In genomic region chr10:88875081-88875480, GRCh38 we compare ENCODE assay signal across 2 cellular contexts.
TF ChIP-seq lines count a peak whose summit lies in the region.

No MANE protein-coding gene starts in this region.

TF ChIP-seq in GM23338, 12 proteins besides CTCF, POLR2A, EP300 and RAD21:
- TF ChIP-seq EZH2phosphoT487 (IDR thresholded peaks at IDR 0.05; ENCODE audit: unreplicated experiment): no peak
- TF ChIP-seq REST (IDR thresholded peaks at IDR 0.05; ENCODE audit: unreplicated experiment): no peak
TF ChIP-seq in GM23338: peak in this region for 0.

TF ChIP-seq in HCT116, 20 proteins besides CTCF, POLR2A, EP300 and RAD21:
- TF ChIP-seq ZNF274 (IDR thresholded peaks at IDR 0.05; ENCODE audit: low read depth, low read length) (no peak), JUND (IDR thresholded peaks at IDR 0.05) (no peak), EZH2phosphoT487 (IDR thresholded peaks at IDR 0.05; ENCODE audit: borderline replicate concordance) (no peak)
